In genomic region chr10:76122056-76122455, GRCh38 we compare ENCODE assay signal across 13 cellular contexts.
DNase-seq lines count a peak whose midpoint lies in the region; ATAC-seq and TF ChIP-seq lines count a peak whose summit lies in the region.
"Had no signal": no experiment of that assay in that cellular context is flagged by ENCODE, and none has a peak within 500 bp of the region (broad histone marks: within the 10 kb centered on the region; RNA-seq: fewer than 3 reads in every experiment).

No MANE protein-coding gene starts in this region.

- no peak overlapping the region for H3K4me3 Mint-ChIP-seq in activated CD8-positive, alpha-beta T cell treated with anti-CD3 and anti-CD28 coated beads for 36 hours
- H3K4me3 Mint-ChIP-seq: CD14-positive monocyte; CD4-positive, alpha-beta memory T cell had no signal

- no peaks in the 10 kb centered on the region for H3K4me1 Mint-ChIP-seq in activated CD8-positive, alpha-beta T cell treated with anti-CD3 and anti-CD28 coated beads for 36 hours (ENCODE audit: low read depth)
- H3K4me1 Mint-ChIP-seq: CD4-positive, alpha-beta memory T cell had no signal

- H3K27ac Mint-ChIP-seq in activated CD8-positive, alpha-beta T cell treated with anti-CD3 and anti-CD28 coated beads for 36 hours: no peak overlapping the region
- H3K27ac Mint-ChIP-seq: CD4-positive, alpha-beta memory T cell had no signal

- no peak for TF ChIP-seq CTCF in activated CD8-positive, alpha-beta T cell treated with anti-CD3 and anti-CD28 coated beads for 36 hours (IDR thresholded peaks at IDR 0.05)

- no peaks in the 10 kb centered on the region for H3K27me3 Mint-ChIP-seq in activated CD8-positive, alpha-beta T cell treated with anti-CD3 and anti-CD28 coated beads for 36 hours
- H3K27me3 Mint-ChIP-seq: CD4-positive, alpha-beta memory T cell had no signal

- CTCF ChIA-PET in activated CD8-positive, alpha-beta T cell treated with anti-CD3 and anti-CD28 coated beads for 36 hours (lab: Charles Lee): no interaction called here

- in situ Hi-C loops in G401 (cut with HindIII; ENCODE audit: low sequenced_read_pairs): no loop called here

- peak; percentile 84 for DNase-seq in G401 (ENCODE audit: low spot score)
- peak; percentile 19 to 76 for DNase-seq in NCI-H524 (lab: John Stamatoyannopoulos, UW)
- peak; percentile 12 for DNase-seq in NCI-H82 treated with DMSO at 0.1 percent for 48 hours (lab: John Stamatoyannopoulos, UW; ENCODE audit: unreplicated experiment)
- peak; percentile 26 for DNase-seq in cerebellum (ENCODE audit: low spot score)
- no peak for DNase-seq in SHP77 (lab: John Stamatoyannopoulos, UW)
- DNase-seq in DMS153 treated with DMSO at 0.1 percent for 48 hours (lab: John Stamatoyannopoulos, UW; ENCODE audit: unreplicated experiment): no peak
- no peak for DNase-seq in NCI-H1417 treated with DMSO at 0.1 percent for 48 hours (lab: John Stamatoyannopoulos, UW)
- no peak for DNase-seq in activated CD8-positive, alpha-beta T cell treated with anti-CD3 and anti-CD28 coated beads for 36 hours
- DNase-seq: 8988T; CD4-positive, alpha-beta memory T cell; GDM1; GM23248 had no signal

- ATAC-seq in activated CD8-positive, alpha-beta T cell treated with anti-CD3 and anti-CD28 coated beads for 36 hours: no peak

- intact Hi-C loops in activated CD8-positive, alpha-beta T cell treated with anti-CD3 and anti-CD28 coated beads for 36 hours (cut with micrococcal nuclease): no loop called here

- POLR2A ChIA-PET in activated CD8-positive, alpha-beta T cell treated with anti-CD3 and anti-CD28 coated beads for 36 hours (lab: Charles Lee): no interaction called here

- H3K36me3 Mint-ChIP-seq in activated CD8-positive, alpha-beta T cell treated with anti-CD3 and anti-CD28 coated beads for 36 hours (ENCODE audit: low read depth): no peaks in the 10 kb centered on the region
- H3K36me3 Mint-ChIP-seq: CD4-positive, alpha-beta memory T cell had no signal

- H3K9me3 Mint-ChIP-seq in activated CD8-positive, alpha-beta T cell treated with anti-CD3 and anti-CD28 coated beads for 36 hours: no peaks in the 10 kb centered on the region

Comparison
In these comparisons a context has a peak if more than half of its experiments do, and no peak if none do; other contexts are left out.
1. DNase-seq: peak in G401 (single experiment), NCI-H524 (2 of 2), NCI-H82 treated with DMSO at 0.1 percent for 48 hours (single experiment) and cerebellum (single experiment); none in SHP77 (0 of 2), DMS153 treated with DMSO at 0.1 percent for 48 hours (single experiment), NCI-H1417 treated with DMSO at 0.1 percent for 48 hours (single experiment) and activated CD8-positive, alpha-beta T cell treated with anti-CD3 and anti-CD28 coated beads for 36 hours (single experiment).